Comparison of ENCODE assay signal across 8 cellular contexts in genomic region chr11:3169235-3169951, GRCh38. TPM values are rescaled to one million over a fixed set of nuclear protein-coding genes. Genes with fewer than 3 reads are reported as not detected.
DNase-seq lines count a peak whose midpoint lies in the region; ATAC-seq and TF ChIP-seq lines count a peak whose summit lies in the region.

No MANE protein-coding gene starts in this region.

- H3K27me3 ChIP-seq in vagina = no peaks in the 10 kb centered on the region

- TF ChIP-seq CTCF in vagina (IDR thresholded peaks at IDR 0.05) = no peak

- TF ChIP-seq POLR2A in vagina (IDR thresholded peaks at IDR 0.05) = no peak

- H3K4me3 ChIP-seq in vagina = peak overlapping the region; percentile 37 to 49

- peak overlapping the region; percentile 43 to 73 (median 61) for H3K4me3 Mint-ChIP-seq in T-cell

- POLR2A ChIA-PET in T-cell (lab: Charles Lee) = no interaction called here

- intact Hi-C loops in vagina (cut with DNase I) = no loop called here

- H3K9me3 ChIP-seq in vagina = no peaks in the 10 kb centered on the region

- peaks cover 29% of the 10 kb centered on the region for H3K4me1 ChIP-seq in vagina

- H3K36me3 ChIP-seq in vagina = no peaks in the 10 kb centered on the region

- no peak overlapping the region for H3K27ac Mint-ChIP-seq in T-cell

- peaks cover 8 to 43% of the 10 kb centered on the region in 2 donors for H3K27me3 Mint-ChIP-seq in T-cell

- peak in 1 of 4 experiments; percentile 10 for ATAC-seq in T-cell (replicated peaks in 1 of 4)
- ATAC-seq in GM19452 (IDR thresholded peaks at IDR 0.05; ENCODE audit: unreplicated experiment) = no peak

- H3K9me3 Mint-ChIP-seq in T-cell = no peaks in the 10 kb centered on the region

- DNase-seq in DMS53 (lab: John Stamatoyannopoulos, UW) (peak; percentile 66), DMS53 treated with DMSO at 0.1 percent for 48 hours (lab: John Stamatoyannopoulos, UW; ENCODE audit: unreplicated experiment) (no peak), T-cell (no peak), epidermal melanocyte (ENCODE audit: insufficient read length, low spot score) (peak; percentile 45), myocyte (ENCODE audit: low read depth) (peak; percentile 95), vagina (ENCODE audit: extremely low spot score in 2 of 2) (no peak), NCI-H446 (lab: John Stamatoyannopoulos, UW) (no peak)

- H3K27ac ChIP-seq in vagina = peak overlapping the region; percentile 76

- H3K36me3 Mint-ChIP-seq in T-cell = no peaks in the 10 kb centered on the region

- CTCF ChIA-PET in T-cell (lab: Charles Lee) = interaction anchor here in 1 of 2 donors (0.7 kb wide), 1 partner anchor 78 kb away, joined by 8 read pairs; no protein-coding TSS in a partner anchor

- H3K4me1 Mint-ChIP-seq in T-cell = peaks cover 16 to 25% (median 25%) of the 10 kb centered on the region in 3 donors

RNA-seq across cellular contexts. Expression of gene OSBPL5, which starts 4.3 kb away (rescaled TPM):
- total RNA-seq in T-cell = 10 to 100 TPM; 11.2 to 41.5 (median 20.9) TPM
- total RNA-seq in myocyte = 14.7 and 21.2 TPM in 2 replicates
- 27.2 TPM for polyA plus RNA-seq in myocyte (2012)
- 88.4 TPM for total RNA-seq in vagina

RNA-seq across cellular contexts. Expression of gene MRGPRG, which starts 49.2 kb away (rescaled TPM):
- not detected for total RNA-seq in T-cell
- not detected in 2 replicates for total RNA-seq in myocyte
- not detected for polyA plus RNA-seq in myocyte (2012)
- total RNA-seq in vagina = not detected

Comparison
In these comparisons a context has a peak if more than half of its experiments do, and no peak if none do; other contexts are left out.
1. DNase-seq: peak in DMS53 (single experiment), epidermal melanocyte (single experiment) and myocyte (single experiment); none in DMS53 treated with DMSO at 0.1 percent for 48 hours (single experiment), T-cell (0 of 34), vagina (0 of 2) and NCI-H446 (0 of 2).